Comparison of ENCODE assay signal across 32 cellular contexts in genomic region chr15:95134306-95135100, GRCh38.
A peak's percentile ranks its signal among the peaks of the same experiment; 100 is the strongest.
DNase-seq lines count a peak whose midpoint lies in the region; ATAC-seq and TF ChIP-seq lines count a peak whose summit lies in the region.
"Had no signal": no experiment of that assay in that cellular context is flagged by ENCODE, and none has a peak within 500 bp of the region (broad histone marks: within the 10 kb centered on the region; RNA-seq: fewer than 3 reads in every experiment).

No MANE protein-coding gene starts in this region.

- intact Hi-C loops in A673 (cut with micrococcal nuclease; ENCODE audit: unreplicated experiment) = no loop called here
- intact Hi-C loops in activated T-helper 1 cell treated with anti-CD3 and anti-CD28 coated beads, Interleukin-12 subunit alpha, Interleukin-12 subunit beta, Interleukin-2, Interleukin-4 antibody, amounts not matched to agents 30 ng/mL and 10 ng/mL and 1 ng/mL, durations not matched to agents 14 hours and 24 hours and 36 hours (cut with micrococcal nuclease) = no loop called here

- peak overlapping the region; percentile 60 for H3K4me3 Mint-ChIP-seq in HFFc6
- H3K4me3 Mint-ChIP-seq in chondrocyte (ENCODE audit: unreplicated experiment) = no peak overlapping the region
- H3K4me3 Mint-ChIP-seq in nephron = no peak overlapping the region
- H3K4me3 Mint-ChIP-seq in activated T-helper 1 cell treated with anti-CD3 and anti-CD28 coated beads, Interleukin-12 subunit alpha, Interleukin-12 subunit beta, Interleukin-2, Interleukin-4 antibody, amounts not matched to agents 30 ng/mL and 10 ng/mL and 1 ng/mL, durations not matched to agents 14 hours and 24 hours and 36 hours = no peak overlapping the region
- H3K4me3 Mint-ChIP-seq: activated CD8-positive, alpha-beta T cell treated with anti-CD3 and anti-CD28 coated beads, Interleukin-2, amount 10 ng/mL, durations not matched to agents 7 days and 5 days; activated naive CD4-positive, alpha-beta T cell treated with anti-CD3 and anti-CD28 coated beads, Interleukin-2, amount 50 U/mL, for 24 hours; activated T-helper 17 cell treated with anti-CD3 and anti-CD28 coated beads, Interleukin-2, amount 50 U/mL, for 72 hours; CD4-positive, CD25-positive, alpha-beta regulatory T cell; H9; IgD-negative memory B cell; memory B cell; stimulated activated memory B cell treated with anti-CD40 and anti-IgM and Interleukin-4, amounts not matched to agents 10 μg/mL and 1 μg/mL and 100 μg/mL, for 72 hours had no signal

- BruUV-seq in A673 (replicated peaks; lab: Mats Ljungman, UMichigan) = no TSS peak

- no peak for TF ChIP-seq CTCF in A673 (conservative IDR thresholded peaks at IDR 0.05; ENCODE audit: low read depth, low read length)
- TF ChIP-seq CTCF in HFFc6 (IDR thresholded peaks at IDR 0.05) = no peak
- TF ChIP-seq CTCF in chondrocyte (IDR thresholded peaks at IDR 0.05) = no peak
- TF ChIP-seq CTCF in nephron (IDR thresholded peaks at IDR 0.05; ENCODE audit: unreplicated experiment in 3 of 3) = no peak

- H3K9me3 Mint-ChIP-seq in HFFc6 (no peaks in the 10 kb centered on the region; the same call in 1 of the 2 replicates), chondrocyte (ENCODE audit: low read depth) (peaks cover 5% of the 10 kb centered on the region), nephron (peaks cover 2% of the 10 kb centered on the region)
- no peaks in the 10 kb centered on the region for H3K9me3 Mint-ChIP-seq in activated T-helper 1 cell treated with anti-CD3 and anti-CD28 coated beads, Interleukin-12 subunit alpha, Interleukin-12 subunit beta, Interleukin-2, Interleukin-4 antibody, amounts not matched to agents 30 ng/mL and 10 ng/mL and 1 ng/mL, durations not matched to agents 14 hours and 24 hours and 36 hours
- H3K9me3 Mint-ChIP-seq: activated naive CD4-positive, alpha-beta T cell treated with anti-CD3 and anti-CD28 coated beads, Interleukin-2, amount 50 U/mL, for 24 hours; H9 had no signal

- no peak overlapping the region for H3K4me3 ChIP-seq in A673 (ENCODE audit: low read depth, low read length, poor library complexity, severe bottlenecking)
- H3K4me3 ChIP-seq: prostate gland, SJCRH30 had no signal

- CTCF ChIA-PET in A673 (lab: Charles Lee) = no interaction called here

- peaks cover 61% of the 10 kb centered on the region for H3K4me1 Mint-ChIP-seq in HFFc6 (ENCODE audit: low read depth)
- peaks cover 68% of the 10 kb centered on the region for H3K4me1 Mint-ChIP-seq in chondrocyte (ENCODE audit: low read depth)
- peaks cover 53% of the 10 kb centered on the region for H3K4me1 Mint-ChIP-seq in nephron
- no peaks in the 10 kb centered on the region for H3K4me1 Mint-ChIP-seq in activated T-helper 1 cell treated with anti-CD3 and anti-CD28 coated beads, Interleukin-12 subunit alpha, Interleukin-12 subunit beta, Interleukin-2, Interleukin-4 antibody, amounts not matched to agents 30 ng/mL and 10 ng/mL and 1 ng/mL, durations not matched to agents 14 hours and 24 hours and 36 hours (ENCODE audit: low read depth)
- H3K4me1 Mint-ChIP-seq: activated naive CD4-positive, alpha-beta T cell treated with anti-CD3 and anti-CD28 coated beads, Interleukin-2, amount 50 U/mL, for 24 hours; activated T-helper 17 cell treated with anti-CD3 and anti-CD28 coated beads, Interleukin-2, amount 50 U/mL, for 72 hours; IgD-negative memory B cell; memory B cell; stimulated activated memory B cell treated with anti-CD40 and anti-IgM and Interleukin-4, amounts not matched to agents 10 μg/mL and 1 μg/mL and 100 μg/mL, for 72 hours had no signal

- POLR2A ChIA-PET in A673 (lab: Charles Lee; ENCODE audit: low non-redundant PET) = interaction anchor here (0.7 kb wide), 1 partner anchor 654 kb away, joined by 3 read pairs; no protein-coding TSS in a partner anchor

- H3K36me3 ChIP-seq in A673 (ENCODE audit: insufficient read depth, low read length, poor library complexity, severe bottlenecking) = no peaks in the 10 kb centered on the region
- H3K36me3 ChIP-seq: neutrophil, prostate gland, SJCRH30 had no signal

- no peak overlapping the region for H3K27ac ChIP-seq in A673 (ENCODE audit: low read depth, low read length, poor library complexity, severe bottlenecking)
- H3K27ac ChIP-seq: 22Rv1, neutrophil, prostate gland, SJCRH30 had no signal

- H3K9me3 ChIP-seq in A673 (ENCODE audit: low read depth, low read length, poor library complexity, severe bottlenecking) = no peaks in the 10 kb centered on the region
- H3K9me3 ChIP-seq: neutrophil, prostate gland, SJCRH30 had no signal

- H3K36me3 Mint-ChIP-seq in HFFc6 (ENCODE audit: low read depth) = peaks cover 11% of the 10 kb centered on the region
- H3K36me3 Mint-ChIP-seq in chondrocyte (ENCODE audit: low read depth) = no peaks in the 10 kb centered on the region
- no peaks in the 10 kb centered on the region for H3K36me3 Mint-ChIP-seq in nephron (ENCODE audit: low read depth)
- H3K36me3 Mint-ChIP-seq in activated T-helper 1 cell treated with anti-CD3 and anti-CD28 coated beads, Interleukin-12 subunit alpha, Interleukin-12 subunit beta, Interleukin-2, Interleukin-4 antibody, amounts not matched to agents 30 ng/mL and 10 ng/mL and 1 ng/mL, durations not matched to agents 14 hours and 24 hours and 36 hours (ENCODE audit: low read depth) = no peaks in the 10 kb centered on the region
- H3K36me3 Mint-ChIP-seq: activated naive CD4-positive, alpha-beta T cell treated with anti-CD3 and anti-CD28 coated beads, Interleukin-2, amount 50 U/mL, for 24 hours; CD4-positive, CD25-positive, alpha-beta regulatory T cell; memory B cell; stimulated activated memory B cell treated with anti-CD40 and anti-IgM and Interleukin-4, amounts not matched to agents 10 μg/mL and 1 μg/mL and 100 μg/mL, for 72 hours had no signal

- H3K27ac Mint-ChIP-seq in HFFc6 = peak overlapping the region; percentile 24; the same call in 1 of the 2 replicates
- H3K27ac Mint-ChIP-seq in chondrocyte (ENCODE audit: unreplicated experiment) = peak overlapping the region; percentile 81
- peak overlapping the region; percentile 89 to 92 (median 91) for H3K27ac Mint-ChIP-seq in nephron
- no peak overlapping the region for H3K27ac Mint-ChIP-seq in activated T-helper 1 cell treated with anti-CD3 and anti-CD28 coated beads, Interleukin-12 subunit alpha, Interleukin-12 subunit beta, Interleukin-2, Interleukin-4 antibody, amounts not matched to agents 30 ng/mL and 10 ng/mL and 1 ng/mL, durations not matched to agents 14 hours and 24 hours and 36 hours
- H3K27ac Mint-ChIP-seq: activated CD8-positive, alpha-beta T cell treated with anti-CD3 and anti-CD28 coated beads, Interleukin-2, amount 10 ng/mL, durations not matched to agents 7 days and 5 days; activated naive CD4-positive, alpha-beta T cell treated with anti-CD3 and anti-CD28 coated beads, Interleukin-2, amount 50 U/mL, for 24 hours; activated T-helper 17 cell treated with anti-CD3 and anti-CD28 coated beads, Interleukin-2, amount 50 U/mL, for 72 hours; CD4-positive, CD25-positive, alpha-beta regulatory T cell; H9; IgD-negative memory B cell; memory B cell; stimulated activated memory B cell treated with anti-CD40 and anti-IgM and Interleukin-4, amounts not matched to agents 10 μg/mL and 1 μg/mL and 100 μg/mL, for 72 hours had no signal

- no peaks in the 10 kb centered on the region for H3K4me1 ChIP-seq in A673 (ENCODE audit: insufficient read depth, low read length, poor library complexity, severe bottlenecking)
- H3K4me1 ChIP-seq: prostate gland had no signal

- H3K27me3 Mint-ChIP-seq in HFFc6 (ENCODE audit: insufficient read depth) = no peaks in the 10 kb centered on the region
- no peaks in the 10 kb centered on the region for H3K27me3 Mint-ChIP-seq in chondrocyte (ENCODE audit: low read depth)
- H3K27me3 Mint-ChIP-seq in nephron (ENCODE audit: low read depth) = peaks cover 4% of the 10 kb centered on the region
- H3K27me3 Mint-ChIP-seq in activated T-helper 1 cell treated with anti-CD3 and anti-CD28 coated beads, Interleukin-12 subunit alpha, Interleukin-12 subunit beta, Interleukin-2, Interleukin-4 antibody, amounts not matched to agents 30 ng/mL and 10 ng/mL and 1 ng/mL, durations not matched to agents 14 hours and 24 hours and 36 hours (ENCODE audit: insufficient read depth) = no peaks in the 10 kb centered on the region
- H3K27me3 Mint-ChIP-seq: CD4-positive, CD25-positive, alpha-beta regulatory T cell; IgD-negative memory B cell; memory B cell; stimulated activated memory B cell treated with anti-CD40 and anti-IgM and Interleukin-4, amounts not matched to agents 10 μg/mL and 1 μg/mL and 100 μg/mL, for 72 hours had no signal

- DNase-seq in A673 (ENCODE audit: low spot score) = peak; percentile 4
- peak; percentile 14 for DNase-seq in HFFc6
- DNase-seq in chondrocyte (ENCODE audit: low spot score) = no peak
- no peak for DNase-seq in activated T-helper 1 cell treated with anti-CD3 and anti-CD28 coated beads, Interleukin-12 subunit alpha, Interleukin-12 subunit beta, Interleukin-2, Interleukin-4 antibody, amounts not matched to agents 30 ng/mL and 10 ng/mL and 1 ng/mL, durations not matched to agents 14 hours and 24 hours and 36 hours (ENCODE audit: low spot score)
- DNase-seq in NCI-H69 (lab: John Stamatoyannopoulos, UW) = no peak
- DNase-seq in pons (ENCODE audit: low spot score) = no peak
- DNase-seq: activated CD8-positive, alpha-beta T cell treated with anti-CD3 and anti-CD28 coated beads, Interleukin-2, amount 10 ng/mL, durations not matched to agents 7 days and 5 days; anterior cingulate cortex; CD4-positive, CD25-positive, alpha-beta regulatory T cell; DND-41; effector CD8-positive, alpha-beta T cell; glutamatergic neuron; H9; NCI-H146; NCI-H2107; NCI-H446; RPMI8226; SJCRH30; substantia nigra; SW 1271; trophoblast cell had no signal

- ATAC-seq in GM21528 (IDR thresholded peaks at IDR 0.05; ENCODE audit: low FRiP score, unreplicated experiment) = no peak
- ATAC-seq: activated CD8-positive, alpha-beta T cell treated with anti-CD3 and anti-CD28 coated beads, Interleukin-2, amount 10 ng/mL, durations not matched to agents 7 days and 5 days; activated T-helper 17 cell treated with anti-CD3 and anti-CD28 coated beads, Interleukin-2, amount 50 U/mL, for 72 hours; left lobe of liver; stimulated activated memory B cell treated with anti-CD40 and anti-IgM and Interleukin-4, amounts not matched to agents 10 μg/mL and 1 μg/mL and 100 μg/mL, for 72 hours had no signal

- H3K27me3 ChIP-seq in A673 (replicated peaks; ENCODE audit: insufficient read depth, low read depth, low read length, poor library complexity) = no peaks in the 10 kb centered on the region
- H3K27me3 ChIP-seq: neutrophil, SJCRH30 had no signal

Comparison
In these comparisons a context has a peak if more than half of its experiments do, and no peak if none do; other contexts are left out.
1. DNase-seq: peak in A673 (single experiment) and HFFc6 (single experiment); none in chondrocyte (single experiment), activated T-helper 1 cell treated with anti-CD3 and anti-CD28 coated beads, Interleukin-12 subunit alpha, Interleukin-12 subunit beta, Interleukin-2, Interleukin-4 antibody, amounts not matched to agents 30 ng/mL and 10 ng/mL and 1 ng/mL, durations not matched to agents 14 hours and 24 hours and 36 hours (single experiment), NCI-H69 (single experiment) and pons (single experiment).